In the genomic region with DNA sequence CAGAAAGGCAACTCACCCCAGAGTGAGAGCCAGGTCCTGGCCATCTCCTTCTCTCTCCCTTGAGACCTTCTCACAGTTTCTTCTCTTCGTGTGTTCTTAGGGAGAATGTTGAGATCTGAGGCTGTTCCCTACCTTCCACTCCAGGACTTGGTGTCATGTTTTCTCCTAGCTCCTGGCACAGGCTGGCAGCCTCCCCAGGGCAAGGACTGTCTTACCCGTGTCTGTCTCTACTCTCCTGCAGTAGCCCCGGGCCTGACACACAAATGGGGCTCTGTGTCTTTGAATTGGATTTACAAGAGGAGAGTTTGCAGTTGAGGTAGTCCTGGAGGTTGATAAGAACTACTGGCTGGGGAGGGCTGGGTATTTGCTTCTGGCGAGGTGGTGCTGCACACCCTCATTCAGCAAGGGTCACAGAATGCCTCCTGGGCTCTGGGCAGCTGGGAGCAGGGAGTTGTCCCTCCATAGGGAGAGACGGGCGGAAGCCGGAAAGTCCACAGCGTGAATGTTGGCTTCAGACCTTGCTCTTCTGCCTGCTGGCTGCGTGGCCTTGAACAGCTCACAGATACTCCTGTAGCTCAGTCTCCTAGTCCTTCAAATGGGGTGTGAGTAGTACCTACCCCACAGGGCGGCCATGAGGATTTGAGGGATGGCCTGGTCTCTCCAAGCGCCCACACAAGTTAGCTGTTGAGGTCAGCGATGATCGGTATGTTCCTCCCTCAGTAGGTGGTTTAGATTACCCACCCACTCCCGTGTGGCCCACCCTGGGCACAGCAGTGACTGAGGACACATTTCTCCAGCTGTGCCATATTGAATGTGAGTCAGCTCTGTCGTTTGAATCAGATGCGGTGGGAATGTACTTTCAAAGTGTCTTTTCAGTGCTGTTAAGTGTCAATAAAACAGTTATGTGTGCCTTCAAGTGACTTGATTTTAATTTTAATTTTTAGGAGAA, we compare ENCODE assay signal across 16 cellular contexts. TPM values are rescaled to one million over a fixed set of nuclear protein-coding genes. Genes with fewer than 3 reads are reported as not detected.
DNase-seq lines count a peak whose midpoint lies in the region; ATAC-seq and TF ChIP-seq lines count a peak whose summit lies in the region.
"Had no signal": no experiment of that assay in that cellular context is flagged by ENCODE, and none has a peak within 500 bp of the region (broad histone marks: within the 10 kb centered on the region; RNA-seq: fewer than 3 reads in every experiment).

No MANE protein-coding gene starts in this region.

- no peak overlapping the region for H4K91ac ChIP-seq in IMR-90 (ENCODE audit: insufficient read depth, low read depth, low read length)

- dilution Hi-C loops in IMR-90 (cut with HindIII; ENCODE audit: low sequenced_read_pairs, unreplicated experiment), result no loop called here

- H3K18ac ChIP-seq in IMR-90 (ENCODE audit: low read depth, low read length), result no peak overlapping the region

- H4K20me1 ChIP-seq in BLaER1 (peaks cover 95% of the 10 kb centered on the region), IMR-90 (ENCODE audit: insufficient read depth, low read length) (peaks cover 58% of the 10 kb centered on the region)

- TF ChIP-seq CTCF in IMR-90 (conservative IDR thresholded peaks at IDR 0.05; ENCODE audit: low read depth, low read length), result no peak
- TF ChIP-seq CTCF in neural crest cell (conservative IDR thresholded peaks at IDR 0.05), result no peak

- no peak overlapping the region for H2AK5ac ChIP-seq in IMR-90 (ENCODE audit: low read depth, low read length)

- H3K9me1 ChIP-seq in IMR-90 (ENCODE audit: insufficient read depth, low read length), result peaks cover 16% of the 10 kb centered on the region

- in situ Hi-C loops in IMR-90 (cut with MboI; ENCODE audit: low sequenced_read_pairs), result no loop called here

- no peak overlapping the region for H2BK120ac ChIP-seq in IMR-90 (ENCODE audit: low read depth, low read length)

- CTCF ChIA-PET in IMR-90 (lab: Yijun Ruan, JAX), result no interaction called here

- H3K4me2 ChIP-seq in BLaER1 (no peak overlapping the region), IMR-90 (ENCODE audit: low read depth, low read length) (no peak overlapping the region)

- no peak overlapping the region for H3K4me3 Mint-ChIP-seq in central memory CD8-positive, alpha-beta T cell
- no peak overlapping the region for H3K4me3 Mint-ChIP-seq in neural crest cell

- H3K4me3 ChIP-seq in BLaER1, result no peak overlapping the region
- H3K4me3 ChIP-seq in IMR-90 (ENCODE audit: insufficient read depth, low read depth, low read length), result no peak overlapping the region

- H2BK15ac ChIP-seq in IMR-90 (ENCODE audit: low read depth, low read length), result no peak overlapping the region

- POLR2A ChIA-PET in IMR-90 (lab: Charles Lee; ENCODE audit: unreplicated experiment), result no interaction called here

- no peak overlapping the region for H2BK5ac ChIP-seq in IMR-90 (ENCODE audit: low read depth, low read length, poor library complexity, severe bottlenecking)

- no peak overlapping the region for H3K4ac ChIP-seq in IMR-90 (ENCODE audit: low read depth, low read length)

- H3K56ac ChIP-seq in IMR-90 (ENCODE audit: extremely low read depth, insufficient read depth, low read length), result no peak overlapping the region

- no peak overlapping the region for H2AK9ac ChIP-seq in IMR-90 (replicated peaks; ENCODE audit: low read depth, low read length, poor library complexity)

- H3K36me3 ChIP-seq in BLaER1, result peaks cover 44% of the 10 kb centered on the region
- peaks cover 5% of the 10 kb centered on the region for H3K36me3 ChIP-seq in IMR-90 (ENCODE audit: control insufficient read depth, insufficient read depth, low read length)

- no peak for TF ChIP-seq POLR2A in IMR-90 (IDR thresholded peaks at IDR 0.05; ENCODE audit: low read depth, low read length)

- H3K23ac ChIP-seq in IMR-90 (ENCODE audit: low read depth, low read length), result no peak overlapping the region

- H3K9me3 Mint-ChIP-seq in central memory CD8-positive, alpha-beta T cell, result no peaks in the 10 kb centered on the region
- no peaks in the 10 kb centered on the region for H3K9me3 Mint-ChIP-seq in neural crest cell

- no peak overlapping the region for H4K5ac ChIP-seq in IMR-90 (ENCODE audit: low read depth, low read length)

- 87% methylated on average over 9 of the region's 16 CpGs; no CpG with 5 or more reads in 1 of the 2 experiments for WGBS in IMR-90 (ENCODE audit: extremely low coverage in 2 of 2, insufficient read length in 1 of 2), 2 experiments

- no peaks in the 10 kb centered on the region for H3K27me3 Mint-ChIP-seq in central memory CD8-positive, alpha-beta T cell
- H3K27me3 Mint-ChIP-seq in neural crest cell (ENCODE audit: low read depth), result no peaks in the 10 kb centered on the region

- H3K9ac ChIP-seq in BLaER1 (0 out of 2 replicates have a peak overlapping the region, but pooled peaks have one; percentile 19), IMR-90 (ENCODE audit: low read depth, low read length) (no peak overlapping the region)

- ATAC-seq in IMR-90 (ENCODE audit: low read depth) (peak; percentile 8; the same call in 1 of the 2 replicates), HG03432 (IDR thresholded peaks at IDR 0.05; ENCODE audit: unreplicated experiment) (no peak), GM19035 (IDR thresholded peaks at IDR 0.05; ENCODE audit: unreplicated experiment) (no peak)
- ATAC-seq in central memory CD8-positive, alpha-beta T cell (replicated peaks; ENCODE audit: extremely low read depth, poor library complexity, severe bottlenecking), result no peak

- no peak overlapping the region for H2AFZ ChIP-seq in IMR-90 (replicated peaks; ENCODE audit: low read length, poor library complexity)

- no peak overlapping the region for H3K27ac ChIP-seq in BLaER1
- H3K27ac ChIP-seq in IMR-90 (ENCODE audit: insufficient read depth, low read length), result no peak overlapping the region

- no peak for TF ChIP-seq RAD21 in IMR-90 (IDR thresholded peaks at IDR 0.05; ENCODE audit: low read length)

- H3K27ac Mint-ChIP-seq in central memory CD8-positive, alpha-beta T cell (ENCODE audit: low read depth), result peak overlapping the region; percentile 75
- peak overlapping the region; percentile 57 for H3K27ac Mint-ChIP-seq in neural crest cell (ENCODE audit: unreplicated experiment)

- intact Hi-C loops in IMR-90 (cut with micrococcal nuclease), result loop anchor here (10.0 kb wide), 1 partner anchor 125 kb away; no protein-coding TSS in a partner anchor

- H3K27me3 ChIP-seq in BLaER1 (no peaks in the 10 kb centered on the region), IMR-90 (ENCODE audit: control insufficient read depth, insufficient read depth, low read length) (no peaks in the 10 kb centered on the region)

- H3K36me3 Mint-ChIP-seq in central memory CD8-positive, alpha-beta T cell (ENCODE audit: insufficient read depth), result peaks cover 18% of the 10 kb centered on the region
- peaks cover 5% of the 10 kb centered on the region for H3K36me3 Mint-ChIP-seq in neural crest cell (ENCODE audit: low read depth)

- H2BK20ac ChIP-seq in IMR-90 (ENCODE audit: low read depth, low read length), result no peak overlapping the region

- H3K4me1 Mint-ChIP-seq in central memory CD8-positive, alpha-beta T cell, result peaks cover 67% of the 10 kb centered on the region
- H3K4me1 Mint-ChIP-seq in neural crest cell, result peaks cover 14% of the 10 kb centered on the region

- H3K14ac ChIP-seq in IMR-90 (replicated peaks; ENCODE audit: low read depth, low read length), result no peak overlapping the region

- H4K8ac ChIP-seq in IMR-90 (ENCODE audit: low read depth in 2 of 2, low read length in 2 of 2), result no peak overlapping the region

- peaks cover 17 to 70% of the 10 kb centered on the region in 2 experiments for H3K79me1 ChIP-seq in IMR-90 (ENCODE audit: low read depth in 1 of 2, low read length in 2 of 2)

- no TSS peak for BruUV-seq in IMR-90 (replicated peaks; lab: Mats Ljungman, UMichigan)

- H3K4me1 ChIP-seq in BLaER1, result peaks cover 52% of the 10 kb centered on the region
- peaks cover 5% of the 10 kb centered on the region for H3K4me1 ChIP-seq in IMR-90 (ENCODE audit: control insufficient read depth, insufficient read depth, low read length)

- no peaks in the 10 kb centered on the region for H3K9me3 ChIP-seq in BLaER1
- H3K9me3 ChIP-seq in IMR-90 (ENCODE audit: control insufficient read depth, insufficient read depth, low read length), result no peaks in the 10 kb centered on the region

- DNase-seq in IMR-90 (no peak), neural crest cell (ENCODE audit: low read depth, low spot score) (no peak), 8988T (no peak), NOMO-1 (lab: John Stamatoyannopoulos, UW; ENCODE audit: unreplicated experiment in 2 of 2) (no peak)
- DNase-seq in central memory CD8-positive, alpha-beta T cell (ENCODE audit: low spot score in 2 of 2), result no peak
- DNase-seq: amniotic stem cell; C1 segment of cervical spinal cord; Karpas-422; NCI-H1436 treated with DMSO at 0.1 percent for 48 hours; NCI-H524 treated with DMSO at 0.1 percent for 48 hours; stimulated activated CD4-positive, alpha-beta T cell treated with anti-CD3 and anti-CD28 coated beads, Interleukin-4, amount 100 ng/mL, for 1 hour; stimulated activated naive CD4-positive, alpha-beta T cell; T1000 had no signal

TF ChIP-seq in IMR-90, 13 proteins besides CTCF, POLR2A, EP300 and RAD21 (continues in another document):
- TF ChIP-seq RFX5 (IDR thresholded peaks at IDR 0.05; ENCODE audit: low read depth, low read length) (no peak), BHLHE40 (IDR thresholded peaks at IDR 0.05; ENCODE audit: low read depth, low read length) (no peak), CHD1 (IDR thresholded peaks at IDR 0.05; ENCODE audit: low read depth, low read length) (no peak), NFE2L2 (IDR thresholded peaks at IDR 0.05; ENCODE audit: low read depth, low read length) (no peak), SMC3 (IDR thresholded peaks at IDR 0.05; ENCODE audit: low read depth, low read length) (no peak), MAFK (IDR thresholded peaks at IDR 0.05; ENCODE audit: low read depth, low read length) (no peak), USF2 (IDR thresholded peaks at IDR 0.05; ENCODE audit: low read depth, low read length) (no peak)

RNA-seq across cellular contexts. Expression of gene EP400, which starts 10.2 kb away (rescaled TPM):
- total RNA-seq in IMR-90 (2012; rRNA removed) (4.3 and 5.3 TPM in 2 replicates), neural crest cell (73.4 and 75.6 TPM in 2 replicates)
- 10.3 and 11.4 TPM in 2 replicates for polyA plus RNA-seq in IMR-90 (2012; rRNA removed)
- 5.7 and 6.6 TPM in 2 replicates for polyA plus RNA-seq in IMR-90 (2012; cell fraction: cytosol; rRNA removed)
- polyA plus RNA-seq in IMR-90 (2012; cell fraction: nucleus; rRNA removed; ENCODE audit: low replicate concordance), result 20.1 and 26.9 TPM in 2 replicates

RNA-seq across cellular contexts. Expression of gene PUS1, which starts 30.8 kb away (rescaled TPM):
- total RNA-seq in IMR-90 (2012; rRNA removed) (11.4 and 14.0 TPM in 2 replicates), neural crest cell (48.7 and 50.9 TPM in 2 replicates)
- polyA plus RNA-seq in IMR-90 (2012; rRNA removed), result 33.1 and 36.7 TPM in 2 replicates
- polyA plus RNA-seq in IMR-90 (2012; cell fraction: cytosol; rRNA removed), result 28.6 and 35.9 TPM in 2 replicates
- 86.5 and 151 TPM in 2 replicates for polyA plus RNA-seq in IMR-90 (2012; cell fraction: nucleus; rRNA removed; ENCODE audit: low replicate concordance)

Comparison
In these comparisons a context has a peak if more than half of its experiments do, and no peak if none do; other contexts are left out.
1. RNA of gene EP400, which starts 10.2 kb away (total RNA-seq): 73.4 to 75.6 TPM in neural crest cell; 4.3 to 5.3 TPM in IMR-90; every median in the first group is over 10 times any median in the second.